ENCODE assay signal across 8 cellular contexts in genomic region chr9:36036253-36036779, GRCh38. TPM values are rescaled to one million over a fixed set of nuclear protein-coding genes. Genes with fewer than 3 reads are reported as not detected.
DNase-seq lines count a peak whose midpoint lies in the region; ATAC-seq, FAIRE-seq and TF ChIP-seq lines count a peak whose summit lies in the region.

No MANE protein-coding gene starts in this region.

- H3K27me3 Mint-ChIP-seq in WTC11 (ENCODE audit: low read depth): no peaks in the 10 kb centered on the region; the same call in 1 of the 2 replicates

- H3K27ac ChIP-seq in GM23248: peak overlapping the region; percentile 81
- peak overlapping the region; percentile 83 for H3K27ac ChIP-seq in left ventricle myocardium inferior (replicated peaks)

- H2AFZ ChIP-seq in GM23248: peak overlapping the region; percentile 37; the same call in 1 of the 2 replicates

- H3K4me2 ChIP-seq in GM23248 (ENCODE audit: unreplicated experiment): peak overlapping the region; percentile 99

- DNase-seq in GM23248: no peak
- DNase-seq in WTC11 (ENCODE audit: low spot score): no peak
- DNase-seq in left ventricle myocardium inferior: no peak
- no peak for DNase-seq in skeletal muscle cell (ENCODE audit: low read depth)
- DNase-seq in activated CD4-positive, CD25-positive, alpha-beta regulatory T cell treated with anti-CD3 and anti-CD28 coated beads, Interleukin-2, amount 50 U/mL, for 72 hours: no peak
- no peak for DNase-seq in RCC 7860 (ENCODE audit: low spot score)

- ATAC-seq in WTC11 (no peak), HG03139 (IDR thresholded peaks at IDR 0.05; ENCODE audit: unreplicated experiment) (no peak), HG03469 (IDR thresholded peaks at IDR 0.05; ENCODE audit: unreplicated experiment) (no peak)

- H3K9ac ChIP-seq in GM23248: peak overlapping the region; percentile 88

- peaks cover 84% of the 10 kb centered on the region for H3F3A ChIP-seq in GM23248 (ENCODE audit: insufficient read depth)

- POLR2A ChIA-PET in WTC11 (lab: Charles Lee): interaction anchor here (1.0 to 1.8 kb wide), 4 partner anchors 9 to 20 kb away, joined by 3 to 4 read pairs (median 4); no protein-coding TSS in a partner anchor

- H3K4me3 Mint-ChIP-seq in WTC11: peak overlapping the region; percentile 93

- H3K36me3 ChIP-seq in GM23248 (ENCODE audit: low read depth): 0 out of 2 replicates have a peak, but pooled peaks cover 4% of the 10 kb centered on the region
- no peaks in the 10 kb centered on the region for H3K36me3 ChIP-seq in left ventricle myocardium inferior

- no peak for FAIRE-seq in RCC 7860 (lab: Jason Lieb, UNC)

- in situ Hi-C loops in GM23248 (cut with MboI): no loop called here

- H3K27ac Mint-ChIP-seq in WTC11: peak overlapping the region; percentile 61; the same call in 1 of the 2 replicates

- WGBS in GM23248 (ENCODE audit: low coverage in 1 of 2, low lambda C conversion rate in 2 of 2, missing lambda C conversion rate in 2 of 2), 2 experiments: 56 to 61% methylated on average over 19 to 20 of the region's 20 CpGs

- peaks cover 49% of the 10 kb centered on the region for H3K79me2 ChIP-seq in GM23248 (ENCODE audit: insufficient read depth)

- H3K4me1 Mint-ChIP-seq in WTC11: peaks cover 27% of the 10 kb centered on the region

- H3K27me3 ChIP-seq in GM23248 (replicated peaks; ENCODE audit: insufficient read depth) (no peaks in the 10 kb centered on the region), left ventricle myocardium inferior (ENCODE audit: low read depth) (no peaks in the 10 kb centered on the region)

- CTCF ChIA-PET in WTC11 (lab: Charles Lee): interaction anchor here (0.7 to 2.9 kb wide), 8 partner anchors 13 to 292 kb away, joined by 3 to 22 read pairs (median 4); no protein-coding TSS in a partner anchor

- TF ChIP-seq CTCF in WTC11 (IDR thresholded peaks at IDR 0.05) (no peak), left ventricle myocardium inferior (IDR thresholded peaks at IDR 0.05; ENCODE audit: borderline replicate concordance) (no peak)

- H3K4me1 ChIP-seq in GM23248 (ENCODE audit: insufficient read depth) (peaks cover 59% of the 10 kb centered on the region), left ventricle myocardium inferior (peaks cover 46% of the 10 kb centered on the region)

- H3K9me3 Mint-ChIP-seq in WTC11: no peaks in the 10 kb centered on the region

- H4K20me1 ChIP-seq in GM23248 (ENCODE audit: insufficient read depth): no peaks in the 10 kb centered on the region

- H3K36me3 Mint-ChIP-seq in WTC11: no peaks in the 10 kb centered on the region

- H3K9me3 ChIP-seq in GM23248 (ENCODE audit: low read depth) (no peaks in the 10 kb centered on the region), left ventricle myocardium inferior (replicated peaks) (no peaks in the 10 kb centered on the region)

- H3K9me2 ChIP-seq in GM23248 (ENCODE audit: insufficient read depth): no peaks in the 10 kb centered on the region

- intact Hi-C loops in left ventricle myocardium inferior (cut with micrococcal nuclease): no loop called here

- peak overlapping the region; percentile 93 for H3K4me3 ChIP-seq in GM23248
- H3K4me3 ChIP-seq in left ventricle myocardium inferior: peak overlapping the region; percentile 97
- H3K4me3 ChIP-seq in skeletal muscle cell (ENCODE audit: low read depth, low read length): peak overlapping the region; percentile 59

TF ChIP-seq in WTC11, 78 proteins besides CTCF, POLR2A, EP300 and RAD21:
- TF ChIP-seq JAZF1 (CRISPR knock-in tag; IDR thresholded peaks at IDR 0.05) (no peak), NFYB (CRISPR knock-in tag; conservative IDR thresholded peaks at IDR 0.05; ENCODE audit: low read depth) (no peak), MXD4 (CRISPR knock-in tag; IDR thresholded peaks at IDR 0.05; ENCODE audit: borderline replicate concordance) (no peak), JUN (CRISPR knock-in tag; IDR thresholded peaks at IDR 0.05) (no peak), ATF1 (CRISPR knock-in tag; IDR thresholded peaks at IDR 0.05) (no peak), GTF2I (CRISPR knock-in tag; conservative IDR thresholded peaks at IDR 0.05) (no peak)
- TF ChIP-seq, protein P1, sequence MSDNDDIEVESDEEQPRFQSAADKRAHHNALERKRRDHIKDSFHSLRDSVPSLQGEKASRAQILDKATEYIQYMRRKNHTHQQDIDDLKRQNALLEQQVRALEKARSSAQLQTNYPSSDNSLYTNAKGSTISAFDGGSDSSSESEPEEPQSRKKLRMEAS (CRISPR knock-in tag; IDR thresholded peaks at IDR 0.05): peak; percentile 20; the same call in 1 of the 2 replicates
- TF ChIP-seq, protein P2, sequence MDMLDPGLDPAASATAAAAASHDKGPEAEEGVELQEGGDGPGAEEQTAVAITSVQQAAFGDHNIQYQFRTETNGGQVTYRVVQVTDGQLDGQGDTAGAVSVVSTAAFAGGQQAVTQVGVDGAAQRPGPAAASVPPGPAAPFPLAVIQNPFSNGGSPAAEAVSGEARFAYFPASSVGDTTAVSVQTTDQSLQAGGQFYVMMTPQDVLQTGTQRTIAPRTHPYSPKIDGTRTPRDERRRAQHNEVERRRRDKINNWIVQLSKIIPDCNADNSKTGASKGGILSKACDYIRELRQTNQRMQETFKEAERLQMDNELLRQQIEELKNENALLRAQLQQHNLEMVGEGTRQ (CRISPR knock-in tag; IDR thresholded peaks at IDR 0.05): no peak

RNA-seq across cellular contexts. Expression of gene RECK, which starts 0.4 kb away (rescaled TPM):
- 113 and 127 TPM in 2 replicates for total RNA-seq in GM23248 (2014; rRNA removed; shearing (Covaris generic))
- polyA plus RNA-seq in GM23248 (2016; fragmentation: Nextera tagmentation; extraction: Ambion mirVana): 161 and 165 TPM in 2 replicates
- total RNA-seq in WTC11 (2021): 9.9 to 11.2 TPM (median 10.3 TPM) in 3 replicates
- 5.4 TPM for total RNA-seq in left ventricle myocardium inferior
